1 cellular context compared by ENCODE assay signal in genomic region chr6:36718560-36718959, GRCh38.
TF ChIP-seq lines count a peak whose summit lies in the region.

No MANE protein-coding gene starts in this region.

TF ChIP-seq in H1, 55 proteins besides CTCF, POLR2A, EP300 and RAD21 (continued from another document):
- no peak for TF ChIP-seq ATF2 (IDR thresholded peaks at IDR 0.05; ENCODE audit: low read length)
